In the genomic region with DNA sequence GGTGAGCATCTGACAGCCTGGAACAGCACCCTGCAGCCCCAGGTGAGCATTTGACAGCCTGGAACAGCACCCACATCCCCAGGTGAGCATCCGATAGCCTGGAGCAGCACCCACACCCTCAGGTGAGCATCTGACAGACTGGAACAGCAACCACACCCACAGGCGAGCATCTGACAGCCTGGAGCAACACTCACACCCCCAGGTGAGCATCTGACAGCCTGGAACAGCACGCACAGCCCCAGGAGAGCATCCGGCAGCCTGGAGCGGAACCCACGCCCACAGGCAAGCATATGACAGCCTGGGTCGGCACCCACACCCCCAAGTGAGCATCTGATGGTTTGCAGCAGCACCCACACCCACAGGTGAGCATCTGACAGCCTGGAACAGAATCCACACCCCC, we compare ENCODE assay signal across 9 cellular contexts. TPM values are rescaled to one million over a fixed set of nuclear protein-coding genes. Genes with fewer than 3 reads are reported as not detected.
DNase-seq lines count a peak whose midpoint lies in the region; ATAC-seq, FAIRE-seq and TF ChIP-seq lines count a peak whose summit lies in the region.
"Not testable (repeated sequence)": the region's sequence is repeated elsewhere in the genome, so short reads cannot be mapped to it uniquely, and the experiment has no call there.
"Had no signal": no experiment of that assay in that cellular context is flagged by ENCODE, and none has a peak within 500 bp of the region (broad histone marks: within the 10 kb centered on the region; RNA-seq: fewer than 3 reads in every experiment).

No MANE protein-coding gene starts in this region.

- not testable (repeated sequence) for H3K36me3 Mint-ChIP-seq in activated CD4-positive, alpha-beta memory T cell treated with anti-CD3 and anti-CD28 coated beads for 36 hours; activated naive CD8-positive, alpha-beta T cell treated with anti-CD3 and anti-CD28 coated beads, Interleukin-2, amount 50 U/mL, for 24 hours (ENCODE audit: low read depth); glutamatergic neuron (ENCODE audit: unreplicated experiment); type B pancreatic cell

- in situ Hi-C loops in HepG2 (cut with HindIII; ENCODE audit: extremely low pct_ligation_motif_present, low pct_unique_long_range_greater_than_20kb): not testable (repeated sequence)

- not testable (repeated sequence) for ATAC-seq in activated naive CD8-positive, alpha-beta T cell treated with anti-CD3 and anti-CD28 coated beads, Interleukin-2, amount 50 U/mL, for 24 hours; HepG2

- H3K27me3 ChIP-seq in HepG2 (ENCODE audit: control insufficient read depth in 1 of 2, insufficient read depth in 2 of 2, low read length in 2 of 2): not testable (repeated sequence)

- H3K27ac ChIP-seq in HepG2 (ENCODE audit: extremely low read length, insufficient read depth, low read length): not testable (repeated sequence)

- H3K4me1 Mint-ChIP-seq in activated CD4-positive, alpha-beta memory T cell treated with anti-CD3 and anti-CD28 coated beads for 36 hours (ENCODE audit: low read depth); activated naive CD8-positive, alpha-beta T cell treated with anti-CD3 and anti-CD28 coated beads, Interleukin-2, amount 50 U/mL, for 24 hours; glutamatergic neuron (ENCODE audit: low read depth, unreplicated experiment); type B pancreatic cell (ENCODE audit: unreplicated experiment): not testable (repeated sequence)

- H3K4me2 ChIP-seq in HepG2 (ENCODE audit: low read depth, low read length): not testable (repeated sequence)

- not testable (repeated sequence) for H3K4me3 Mint-ChIP-seq in activated CD4-positive, alpha-beta memory T cell treated with anti-CD3 and anti-CD28 coated beads for 36 hours; activated naive CD8-positive, alpha-beta T cell treated with anti-CD3 and anti-CD28 coated beads, Interleukin-2, amount 50 U/mL, for 24 hours; glutamatergic neuron (ENCODE audit: unreplicated experiment); type B pancreatic cell

- not testable (repeated sequence) for H3K79me2 ChIP-seq in HepG2 (ENCODE audit: insufficient read depth, low read length)

- DNase-seq in EL: peak; percentile 24
- DNase-seq in OCI-M1 (lab: John Stamatoyannopoulos, UW): peak; percentile 10
- DNase-seq in activated CD4-positive, alpha-beta memory T cell treated with anti-CD3 and anti-CD28 coated beads for 36 hours: peak; percentile 27
- DNase-seq in activated naive CD8-positive, alpha-beta T cell treated with anti-CD3 and anti-CD28 coated beads, Interleukin-2, amount 50 U/mL, for 24 hours: peak; percentile 0
- not testable (repeated sequence) for DNase-seq in glutamatergic neuron
- peak; percentile 1 for DNase-seq in HepG2 (ENCODE audit: low spot score)
- peak in 7 of 10 donors; percentile 24 to 89 (median 69) for DNase-seq in posterior cingulate gyrus
- DNase-seq in type B pancreatic cell (ENCODE audit: extremely low spot score, unreplicated experiment): peak; percentile 75

- not testable (repeated sequence) for H3K9me3 ChIP-seq in HepG2 (ENCODE audit: low read length)

- not testable (repeated sequence) for H3K9me3 Mint-ChIP-seq in activated CD4-positive, alpha-beta memory T cell treated with anti-CD3 and anti-CD28 coated beads for 36 hours; activated naive CD8-positive, alpha-beta T cell treated with anti-CD3 and anti-CD28 coated beads, Interleukin-2, amount 50 U/mL, for 24 hours; type B pancreatic cell
- peaks cover 16% of the 10 kb centered on the region for H3K9me3 Mint-ChIP-seq in glutamatergic neuron (ENCODE audit: unreplicated experiment)

- not testable (repeated sequence) for TF ChIP-seq CTCF in glutamatergic neuron (IDR thresholded peaks at IDR 0.05; ENCODE audit: partially characterized antibody, unreplicated experiment); HepG2 (CRISPR knock-in tag; IDR thresholded peaks at IDR 0.05); type B pancreatic cell (conservative IDR thresholded peaks at IDR 0.05)

- not testable (repeated sequence) for TF ChIP-seq POLR2A in HepG2 (IDR thresholded peaks at IDR 0.05; ENCODE audit: insufficient read depth in 1 of 2, low read depth in 2 of 2, low read length in 2 of 2)

- FAIRE-seq in HepG2 (lab: Jason Lieb, UNC): not testable (repeated sequence)

- under 1% methylated on average over 7 of the region's 7 CpGs for WGBS in HepG2 (ENCODE audit: low lambda C conversion rate)

- POLR2A ChIA-PET in activated CD4-positive, alpha-beta memory T cell treated with anti-CD3 and anti-CD28 coated beads for 36 hours (lab: Charles Lee); HepG2 (lab: Yijun Ruan, JAX): not testable (repeated sequence)

- intact Hi-C loops in activated CD4-positive, alpha-beta memory T cell treated with anti-CD3 and anti-CD28 coated beads for 36 hours (cut with micrococcal nuclease); HepG2 (cut with micrococcal nuclease; ENCODE audit: unreplicated experiment); posterior cingulate gyrus (cut with DNase I): not testable (repeated sequence)

- not testable (repeated sequence) for H3K4me1 ChIP-seq in HepG2 (ENCODE audit: insufficient read depth, low read length)

- not testable (repeated sequence) for TF ChIP-seq RAD21 in HepG2 (CRISPR knock-in tag; IDR thresholded peaks at IDR 0.05)

- not testable (repeated sequence) for H4K20me1 ChIP-seq in HepG2 (ENCODE audit: insufficient read depth, low read length)

- H3K27me3 Mint-ChIP-seq in activated CD4-positive, alpha-beta memory T cell treated with anti-CD3 and anti-CD28 coated beads for 36 hours: peaks cover 19% of the 10 kb centered on the region
- not testable (repeated sequence) for H3K27me3 Mint-ChIP-seq in activated naive CD8-positive, alpha-beta T cell treated with anti-CD3 and anti-CD28 coated beads, Interleukin-2, amount 50 U/mL, for 24 hours; type B pancreatic cell
- peaks cover 14% of the 10 kb centered on the region for H3K27me3 Mint-ChIP-seq in glutamatergic neuron (ENCODE audit: unreplicated experiment)

- H2AFZ ChIP-seq in HepG2 (ENCODE audit: low read length): not testable (repeated sequence)

- not testable (repeated sequence) for BruUV-seq in HepG2 (replicated peaks; lab: Mats Ljungman, UMichigan)

- CTCF ChIA-PET in activated CD4-positive, alpha-beta memory T cell treated with anti-CD3 and anti-CD28 coated beads for 36 hours (lab: Charles Lee); HepG2 (lab: Yijun Ruan, JAX; ENCODE audit: low intra/inter-chr PET ratio, low total read pairs): not testable (repeated sequence)

- not testable (repeated sequence) for H3K9ac ChIP-seq in HepG2 (ENCODE audit: insufficient read depth, low read depth, low read length)

- not testable (repeated sequence) for TF ChIP-seq EP300 in HepG2 (IDR thresholded peaks at IDR 0.05; ENCODE audit: low read depth in 2 of 2, low read length in 2 of 2); HepG2 (CRISPR knock-in tag; IDR thresholded peaks at IDR 0.05; ENCODE audit: borderline replicate concordance)

- H3K27ac Mint-ChIP-seq in activated CD4-positive, alpha-beta memory T cell treated with anti-CD3 and anti-CD28 coated beads for 36 hours; activated naive CD8-positive, alpha-beta T cell treated with anti-CD3 and anti-CD28 coated beads, Interleukin-2, amount 50 U/mL, for 24 hours; type B pancreatic cell: not testable (repeated sequence)
- peak overlapping the region; percentile 59 for H3K27ac Mint-ChIP-seq in glutamatergic neuron (ENCODE audit: unreplicated experiment)

- H3K36me3 ChIP-seq in HepG2 (replicated peaks in 1 of 2; ENCODE audit: control insufficient read depth in 1 of 2, insufficient read depth in 2 of 2, low read length in 2 of 2): not testable (repeated sequence)

- not testable (repeated sequence) for H3K4me3 ChIP-seq in HepG2 (replicated peaks in 1 of 3; ENCODE audit: insufficient read depth in 1 of 3, low read depth in 2 of 3, low read length in 3 of 3)

RNA-seq across cellular contexts. Expression of a gene that starts 51.2 kb away (rescaled TPM):
- total RNA-seq in activated CD4-positive, alpha-beta memory T cell treated with anti-CD3 and anti-CD28 coated beads for 36 hours: 1 to 10 TPM in 1 of 2 experiments, under 1 TPM in 1; 1.00 to 1.2 TPM
- total RNA-seq in glutamatergic neuron (ENCODE audit: unreplicated experiment): 4.0 TPM
- total RNA-seq in HepG2 (2016; rRNA removed; fragmentation: Illumina TruSeq; extraction: Trizol): not detected in 2 replicates
- total RNA-seq in HepG2 (2016; cell fraction: cytosol; rRNA removed; fragmentation: Illumina TruSeq; extraction: Trizol; ENCODE audit: low read depth): not detected in 2 replicates
- total RNA-seq in HepG2 (2016; cell fraction: insoluble cytoplasmic fraction; rRNA removed; fragmentation: Illumina TruSeq; extraction: Trizol): not detected in 2 replicates
- not detected in 2 replicates for total RNA-seq in HepG2 (2016; cell fraction: membrane; rRNA removed; fragmentation: Illumina TruSeq; extraction: Trizol)
- not detected in 2 replicates for total RNA-seq in HepG2 (2016; cell fraction: nucleus; rRNA removed; fragmentation: Illumina TruSeq; extraction: Trizol)
- polyA plus RNA-seq in HepG2 (2011; rRNA removed): 0.48 and 1.6 TPM in 2 replicates
- polyA plus RNA-seq in HepG2 (2011; cell fraction: cytosol; rRNA removed): 0.54 and 0.78 TPM in 2 replicates
- 3.3 and 4.7 TPM in 2 replicates for polyA plus RNA-seq in HepG2 (2011; cell fraction: nucleus; rRNA removed)
- 0.37 and 0.43 TPM in 2 replicates for polyA plus RNA-seq in HepG2 (2012)
- polyA plus RNA-seq in HepG2 (2016; cell fraction: cytosol; fragmentation: Illumina TruSeq; extraction: Trizol; ENCODE audit: low read depth): not detected in 2 replicates
- polyA plus RNA-seq in HepG2 (2016; cell fraction: insoluble cytoplasmic fraction; fragmentation: Illumina TruSeq; extraction: Trizol; ENCODE audit: low read depth): not detected in 2 replicates
- not detected in 2 replicates for polyA plus RNA-seq in HepG2 (2016; cell fraction: membrane; fragmentation: Illumina TruSeq; extraction: Trizol; ENCODE audit: low read depth)
- not detected in 2 replicates for polyA plus RNA-seq in HepG2 (2016; cell fraction: nucleus; fragmentation: Illumina TruSeq; extraction: Trizol; ENCODE audit: insufficient read depth, low read depth)
- polyA minus RNA-seq in HepG2 (2011; rRNA and poly(A)+ RNA removed; ENCODE audit: low replicate concordance): 0.72 TPM in 1 of 2 replicates, not detected in the other
- polyA minus RNA-seq in HepG2 (2011; cell fraction: cytosol; rRNA and poly(A)+ RNA removed): 1.3 TPM in 1 of 2 replicates, not detected in the other
- 0.39 and 0.62 TPM in 2 replicates for polyA minus RNA-seq in HepG2 (2011; cell fraction: nucleus; rRNA and poly(A)+ RNA removed)
- total RNA-seq in type B pancreatic cell (ENCODE audit: low replicate concordance): 1.1 TPM in 1 of 2 replicates, not detected in the other
- total RNA-seq: kidney epithelial cell had no signal
